ENCODE assay signal across 8 cellular contexts in the genomic region with DNA sequence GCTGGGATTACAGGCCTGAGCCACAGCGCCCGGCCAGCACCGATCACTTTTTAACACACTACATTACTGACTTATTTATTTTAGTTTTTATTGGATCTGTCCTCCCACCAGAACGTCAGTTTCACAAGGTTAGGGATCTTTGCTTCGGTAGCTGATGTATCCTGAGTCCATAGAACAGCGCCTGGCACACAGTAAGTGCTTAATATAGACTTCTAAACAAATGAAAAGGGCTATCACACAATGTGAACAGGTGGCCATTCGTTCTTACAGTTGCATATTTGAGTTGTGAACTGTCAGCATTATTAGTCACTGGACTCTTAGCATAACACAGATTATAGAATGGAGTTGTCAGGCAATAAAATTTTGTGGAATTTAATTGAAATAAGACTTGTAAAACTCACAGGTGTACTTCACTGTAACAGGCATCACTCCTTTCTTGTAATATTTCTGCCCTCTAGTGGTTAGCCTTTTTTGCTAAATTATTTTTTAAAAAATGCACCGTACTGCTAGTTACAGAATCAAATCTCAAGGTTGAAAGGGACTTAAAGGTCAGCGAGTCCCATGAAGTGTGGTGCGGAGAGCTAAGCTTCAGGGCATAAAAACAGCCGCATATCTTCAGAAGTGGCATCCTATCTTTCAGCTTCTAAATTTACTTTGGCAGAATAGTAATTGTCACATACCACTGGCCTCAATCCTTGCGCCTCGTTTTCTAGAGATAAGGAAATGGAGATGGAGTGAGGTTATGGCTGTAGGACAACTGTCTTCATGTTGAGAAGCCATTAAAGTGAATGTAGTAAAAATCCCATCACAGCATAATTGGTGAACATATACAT. TPM values are rescaled to one million over a fixed set of nuclear protein-coding genes. Genes with fewer than 3 reads are reported as not detected.
A peak's percentile ranks its signal among the peaks of the same experiment; 100 is the strongest.
DNase-seq lines count a peak whose midpoint lies in the region; ATAC-seq and TF ChIP-seq lines count a peak whose summit lies in the region.

No MANE protein-coding gene starts in this region.

- TF ChIP-seq POLR2A in HCT116 (IDR thresholded peaks at IDR 0.05; ENCODE audit: borderline replicate concordance, extremely low read depth, insufficient read depth, insufficient read length) = no peak
- TF ChIP-seq POLR2A in spleen (IDR thresholded peaks at IDR 0.05) = no peak

- CTCF ChIA-PET in BJ (lab: Yijun Ruan, JAX) = interaction anchor here (0.7 to 8.5 kb wide), 18 partner anchors 16 to 428 kb away, joined by 3 to 147 read pairs (median 4); no protein-coding TSS in a partner anchor
- CTCF ChIA-PET in HCT116 (lab: Charles Lee) = interaction anchor here (1.2 to 1.6 kb wide), 3 partner anchors 240 to 420 kb away, joined by 3 to 7 read pairs (median 5); partner anchors contain the start of gene SIRT5

- RAD21 ChIA-PET in HCT116 (lab: Charles Lee; ENCODE audit: low non-redundant PET in 1 of 2, low total read pairs in 2 of 2, uncharacterized antibody in 2 of 2, unreplicated experiment in 2 of 2) = interaction anchor here in 1 of 2 experiments (0.6 kb wide), 1 partner anchor 440 kb away, joined by 3 read pairs; no protein-coding TSS in a partner anchor

- H3K79me2 ChIP-seq in HCT116 (ENCODE audit: insufficient read depth, low read length) = peaks cover 11% of the 10 kb centered on the region; the same call in 1 of the 2 replicates

- peak overlapping the region; percentile 35; the same call in 1 of the 2 replicates for H3K4me2 ChIP-seq in HCT116 (ENCODE audit: low read length)

- TF ChIP-seq CTCF in BJ (IDR thresholded peaks at IDR 0.05; ENCODE audit: insufficient read depth, low read depth, low read length) (peak; percentile 60), HCT116 (IDR thresholded peaks at IDR 0.05 in 2 of 3, conservative IDR thresholded peaks at IDR 0.05 in 1 of 3; ENCODE audit: borderline replicate concordance in 1 of 3, insufficient read depth in 1 of 3, low read depth in 2 of 3, low read length in 2 of 3) (peak; percentile 56 to 71 (median 62); a peak in 5 of 6 replicates), foreskin fibroblast (IDR thresholded peaks at IDR 0.05; ENCODE audit: low read depth, low read length) (peak; percentile 41), spleen (IDR thresholded peaks at IDR 0.05 in 8 of 11, conservative IDR thresholded peaks at IDR 0.05 in 3 of 11) (peak in 10 of 11 experiments; percentile 24 to 73 (median 60))

- H4K20me1 ChIP-seq in HCT116 (ENCODE audit: insufficient read depth) = no peaks in the 10 kb centered on the region

- H3K9me2 ChIP-seq in HCT116 (ENCODE audit: insufficient read depth) = no peaks in the 10 kb centered on the region

- H3K27ac ChIP-seq in HCT116 (ENCODE audit: low read depth, low read length) (no peak overlapping the region), spleen (no peak overlapping the region)

- no TSS peak for BruUV-seq in HCT116 (replicated peaks; lab: Mats Ljungman, UMichigan)

- H3K27me3 ChIP-seq in BJ (ENCODE audit: control insufficient read depth, insufficient read depth, low read length) (no peaks in the 10 kb centered on the region), HCT116 (ENCODE audit: insufficient read depth, low read length) (no peaks in the 10 kb centered on the region), spleen (replicated peaks in 1 of 7) (no peaks in the 10 kb centered on the region)

- H3K9ac ChIP-seq in HCT116 (ENCODE audit: low read length) = no peak overlapping the region

- H3K36me3 ChIP-seq in BJ (ENCODE audit: control insufficient read depth, insufficient read depth, low read length) (no peaks in the 10 kb centered on the region), HCT116 (ENCODE audit: control insufficient read depth in 1 of 2, insufficient read depth in 2 of 2, low read length in 2 of 2) (no peaks in the 10 kb centered on the region), spleen (no peaks in the 10 kb centered on the region)

- ATAC-seq in HCT116 (no peak), GM19463 (IDR thresholded peaks at IDR 0.05; ENCODE audit: unreplicated experiment) (no peak)

- peaks cover 6 to 27% of the 10 kb centered on the region in 2 experiments for H3K4me1 ChIP-seq in HCT116 (ENCODE audit: control insufficient read depth in 1 of 2, insufficient read depth in 2 of 2, low read length in 2 of 2)
- H3K4me1 ChIP-seq in spleen = peaks cover 13 to 37% (median 22%) of the 10 kb centered on the region in 6 donors

- no peak for DNase-seq in BJ (ENCODE audit: low read depth)
- peak; percentile 19 for DNase-seq in HCT116 (ENCODE audit: low read depth, low spot score)
- DNase-seq in RKO (ENCODE audit: low spot score) = peak; percentile 48
- peak in 1 of 2 donors; percentile 38 for DNase-seq in foreskin fibroblast
- no peak for DNase-seq in spleen
- DNase-seq in middle frontal gyrus (ENCODE audit: extremely low spot score, low spot score) = no peak
- no peak for DNase-seq in activated gamma-delta T cell (lab: John Stamatoyannopoulos, UW)

- intact Hi-C loops in HCT116 (cut with micrococcal nuclease) = loop anchor here (1.0 to 2.0 kb wide), 2 partner anchors 137 to 420 kb away; no protein-coding TSS in a partner anchor
- intact Hi-C loops in spleen (cut with DNase I; ENCODE audit: low total_unique reads) = loop anchor here (2.0 to 10.0 kb wide), 4 partner anchors 53 to 421 kb away; partner anchors contain the start of gene GFOD1

- H2AFZ ChIP-seq in HCT116 (ENCODE audit: low read depth, low read length, poor library complexity, severe bottlenecking) = peak overlapping the region; percentile 84

- peak; percentile 73 for TF ChIP-seq RAD21 in HCT116 (IDR thresholded peaks at IDR 0.05; ENCODE audit: low read depth)

- 56 to 64% (median 61%) methylated on average over 13 of the region's 13 CpGs for WGBS in spleen, 5 donors

- no peaks in the 10 kb centered on the region for H3K9me3 ChIP-seq in HCT116 (ENCODE audit: control insufficient read depth in 1 of 2, insufficient read depth in 1 of 2, low read depth in 1 of 2, low read length in 2 of 2)
- H3K9me3 ChIP-seq in spleen = no peaks in the 10 kb centered on the region

- H3K4me3 ChIP-seq in BJ (ENCODE audit: low read depth, low read length) (no peak overlapping the region), HCT116 (replicated peaks in 1 of 2; ENCODE audit: low read depth in 1 of 2, low read length in 2 of 2) (no peak overlapping the region), foreskin fibroblast (ENCODE audit: low read depth in 1 of 2, low read length in 2 of 2) (no peak overlapping the region), spleen (no peak overlapping the region)

- POLR2A ChIA-PET in BJ (lab: Charles Lee) = no interaction called here
- POLR2A ChIA-PET in HCT116 (lab: Charles Lee) = interaction anchor here (1.1 kb wide), 1 partner anchor 243 kb away, joined by 3 read pairs; the partner anchor contains the start of gene SIRT5

TF ChIP-seq in HCT116, 20 proteins besides CTCF, POLR2A, EP300 and RAD21:
- no peak for TF ChIP-seq CBX3 (IDR thresholded peaks at IDR 0.05; ENCODE audit: low read depth)
- TF ChIP-seq, protein P1, sequence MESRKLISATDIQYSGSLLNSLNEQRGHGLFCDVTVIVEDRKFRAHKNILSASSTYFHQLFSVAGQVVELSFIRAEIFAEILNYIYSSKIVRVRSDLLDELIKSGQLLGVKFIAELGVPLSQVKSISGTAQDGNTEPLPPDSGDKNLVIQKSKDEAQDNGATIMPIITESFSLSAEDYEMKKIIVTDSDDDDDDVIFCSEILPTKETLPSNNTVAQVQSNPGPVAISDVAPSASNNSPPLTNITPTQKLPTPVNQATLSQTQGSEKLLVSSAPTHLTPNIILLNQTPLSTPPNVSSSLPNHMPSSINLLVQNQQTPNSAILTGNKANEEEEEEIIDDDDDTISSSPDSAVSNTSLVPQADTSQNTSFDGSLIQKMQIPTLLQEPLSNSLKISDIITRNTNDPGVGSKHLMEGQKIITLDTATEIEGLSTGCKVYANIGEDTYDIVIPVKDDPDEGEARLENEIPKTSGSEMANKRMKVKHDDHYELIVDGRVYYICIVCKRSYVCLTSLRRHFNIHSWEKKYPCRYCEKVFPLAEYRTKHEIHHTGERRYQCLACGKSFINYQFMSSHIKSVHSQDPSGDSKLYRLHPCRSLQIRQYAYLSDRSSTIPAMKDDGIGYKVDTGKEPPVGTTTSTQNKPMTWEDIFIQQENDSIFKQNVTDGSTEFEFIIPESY (IDR thresholded peaks at IDR 0.05; ENCODE audit: extremely low read depth, insufficient replicate concordance, low read length) = no peak
- no peak for TF ChIP-seq EZH2 (IDR thresholded peaks at IDR 0.05)
- no peak for TF ChIP-seq ZNF274 (IDR thresholded peaks at IDR 0.05; ENCODE audit: low read depth, low read length)
- no peak for TF ChIP-seq CEBPB (IDR thresholded peaks at IDR 0.05; ENCODE audit: low read depth)
- no peak for TF ChIP-seq POLR2AphosphoS5 (IDR thresholded peaks at IDR 0.05; ENCODE audit: low read depth, low read length)
- TF ChIP-seq EGR1 (IDR thresholded peaks at IDR 0.05; ENCODE audit: low read depth) = no peak
- no peak for TF ChIP-seq SRF (IDR thresholded peaks at IDR 0.05; ENCODE audit: low read depth)
- TF ChIP-seq ZFX (IDR thresholded peaks at IDR 0.05) = no peak
- no peak for TF ChIP-seq MAX (IDR thresholded peaks at IDR 0.05)
- no peak for TF ChIP-seq FOSL1 (IDR thresholded peaks at IDR 0.05; ENCODE audit: low read depth)

RNA-seq across cellular contexts. Expression of gene TBC1D7, which starts 3.4 kb away (rescaled TPM):
- 18.6 and 20.2 TPM in 2 replicates for polyA plus RNA-seq in BJ (2011; rRNA removed)
- polyA minus RNA-seq in BJ (2011; rRNA and poly(A)+ RNA removed) = 13.5 and 13.9 TPM in 2 replicates
- 13.7 TPM for total RNA-seq in HCT116 (2021; ENCODE audit: unreplicated experiment)
- 11.3 and 14.3 TPM in 2 replicates for polyA plus RNA-seq in HCT116 (2012)
- 10 to 100 TPM; 10.9 to 20.9 (median 17.5) TPM for total RNA-seq in spleen
- 10 to 100 TPM; 12.2 to 15.0 (median 13.3) TPM for polyA plus RNA-seq in spleen

Comparison
In these comparisons a context has a peak if more than half of its experiments do, and no peak if none do; other contexts are left out.
1. DNase-seq: peak in HCT116 (single experiment) and RKO (single experiment); none in BJ (single experiment), spleen (single experiment), middle frontal gyrus (single experiment) and activated gamma-delta T cell (single experiment).
2. Peak in every context shown above with its lines, with median percentiles within 50 percentile points of each other: CTCF ChIP-seq.